1 cellular context compared by ENCODE assay signal in genomic region chr6:166289181-166290061, GRCh38.
TF ChIP-seq lines count a peak whose summit lies in the region.

No MANE protein-coding gene starts in this region.

TF ChIP-seq in K562, 482 proteins besides CTCF, POLR2A, EP300 and RAD21:
- no peak for TF ChIP-seq HCFC1 (IDR thresholded peaks at IDR 0.05; ENCODE audit: low read depth, low read length)
- TF ChIP-seq MAFF (IDR thresholded peaks at IDR 0.05; ENCODE audit: low read length) = no peak
- no peak for TF ChIP-seq IRF2 (CRISPR knock-in tag; IDR thresholded peaks at IDR 0.05)
- no peak for TF ChIP-seq NUFIP1 (IDR thresholded peaks at IDR 0.05; ENCODE audit: partially characterized antibody)
- no peak for TF ChIP-seq MAFG (tag; conservative IDR thresholded peaks at IDR 0.05)
- TF ChIP-seq POLR3A (IDR thresholded peaks at IDR 0.05; ENCODE audit: borderline replicate concordance, extremely low read depth, insufficient read depth, insufficient read length) = no peak
- TF ChIP-seq CCAR2 (IDR thresholded peaks at IDR 0.05; ENCODE audit: low read depth, low read length) = no peak
- no peak for TF ChIP-seq SOX6 (IDR thresholded peaks at IDR 0.05)
- TF ChIP-seq NCOA2 (IDR thresholded peaks at IDR 0.05; ENCODE audit: partially characterized antibody in 2 of 2) = no peak
- no peak for TF ChIP-seq ZBTB8A (IDR thresholded peaks at IDR 0.05; ENCODE audit: partially characterized antibody)
- no peak for TF ChIP-seq ZNF764 (CRISPR knock-in tag; IDR thresholded peaks at IDR 0.05; ENCODE audit: low read depth)
- no peak for TF ChIP-seq GTF2E2 (tag; IDR thresholded peaks at IDR 0.05)
- TF ChIP-seq SIRT6 (IDR thresholded peaks at IDR 0.05; ENCODE audit: low read depth, low read length) = no peak
- TF ChIP-seq ZBTB1 (CRISPR knock-in tag; IDR thresholded peaks at IDR 0.05; ENCODE audit: borderline replicate concordance, low read depth) = no peak
- no peak for TF ChIP-seq E2F1 (CRISPR knock-in tag; IDR thresholded peaks at IDR 0.05)
- no peak for TF ChIP-seq ZNF668 (CRISPR knock-in tag; IDR thresholded peaks at IDR 0.05)
- no peak for TF ChIP-seq ZNF76 (CRISPR knock-in tag; IDR thresholded peaks at IDR 0.05; ENCODE audit: borderline replicate concordance)
